Comparison of ENCODE assay signal across 29 cellular contexts in the genomic region with DNA sequence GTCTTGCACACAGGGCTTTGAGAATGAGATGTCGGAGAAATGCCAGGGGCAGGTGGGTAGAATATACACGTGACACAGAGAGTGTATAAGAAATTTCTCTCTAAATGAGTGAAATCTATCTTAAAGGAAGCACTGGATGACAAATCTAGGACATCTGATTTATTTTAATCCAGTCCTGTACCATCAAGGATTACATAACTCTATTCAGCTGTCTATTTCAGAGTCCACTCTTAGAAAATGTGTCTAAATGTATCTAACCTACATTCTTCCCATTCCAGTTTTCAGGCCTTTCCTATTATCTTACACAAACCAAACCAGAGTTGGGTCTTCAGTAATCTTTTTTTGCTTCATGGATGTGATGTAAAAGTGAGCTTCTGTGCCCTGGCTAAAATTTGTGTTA.
"Had no signal": no experiment of that assay in that cellular context is flagged by ENCODE, and none has a peak within 500 bp of the region (broad histone marks: within the 10 kb centered on the region; RNA-seq: fewer than 3 reads in every experiment).

No MANE protein-coding gene starts in this region.

- H3K4me1 Mint-ChIP-seq: endodermal cell had no signal

- H3K27me3 Mint-ChIP-seq: dendritic cell treated with granulocyte-macrophage colony-stimulating factor and Interleukin-4, amounts not matched to agents 40 ng/mL and 50 ng/mL, for 4 days; effector memory CD8-positive, alpha-beta T cell had no signal

- FAIRE-seq: colon, endometrium, endothelial cell of umbilical vein, frontal cortex had no signal

- H3K9me3 ChIP-seq: colonic mucosa, esophagus muscularis mucosa, esophagus squamous epithelium, gastrocnemius medialis, gastroesophageal sphincter, heart left ventricle had no signal

- ATAC-seq: effector memory CD8-positive, alpha-beta T cell; esophagus mucosa; foreskin keratinocyte; gastrocnemius medialis; gastroesophageal sphincter; heart left ventricle; heart right ventricle had no signal

- H3K4me3 Mint-ChIP-seq: dendritic cell treated with granulocyte-macrophage colony-stimulating factor and Interleukin-4, amounts not matched to agents 40 ng/mL and 50 ng/mL, for 4 days; effector memory CD8-positive, alpha-beta T cell; endodermal cell had no signal

- H3K36me3 ChIP-seq: colonic mucosa, esophagus muscularis mucosa, esophagus squamous epithelium, gastrocnemius medialis, gastroesophageal sphincter, heart left ventricle, heart right ventricle had no signal

- H3K4me3 ChIP-seq: colonic mucosa, coronary artery, dorsolateral prefrontal cortex, esophagus muscularis mucosa, esophagus squamous epithelium, gastrocnemius medialis, gastroesophageal sphincter, heart left ventricle, heart right ventricle had no signal

- H3K27me3 ChIP-seq: colonic mucosa, dorsolateral prefrontal cortex, esophagus muscularis mucosa, esophagus squamous epithelium, foreskin keratinocyte, gastrocnemius medialis, gastroesophageal sphincter, heart left ventricle had no signal

- H3K9me3 Mint-ChIP-seq: dendritic cell treated with granulocyte-macrophage colony-stimulating factor and Interleukin-4, amounts not matched to agents 40 ng/mL and 50 ng/mL, for 4 days; endodermal cell had no signal

- H3K27ac ChIP-seq: colonic mucosa, coronary artery, epithelial cell of prostate, esophagus muscularis mucosa, esophagus squamous epithelium, foreskin keratinocyte, gastrocnemius medialis, gastroesophageal sphincter, heart left ventricle, heart right ventricle had no signal

- H3K4me1 ChIP-seq: colonic mucosa, esophagus muscularis mucosa, esophagus squamous epithelium, foreskin keratinocyte, gastrocnemius medialis, gastroesophageal sphincter, heart left ventricle, heart right ventricle had no signal

- DNase-seq: colonic mucosa; cortex of kidney; dermis blood vessel endothelial cell; dorsolateral prefrontal cortex; effector CD4-positive, alpha-beta T cell; effector CD8-positive, alpha-beta T cell; effector memory CD4-positive, alpha-beta T cell; effector memory CD8-positive, alpha-beta T cell; endodermal cell; erythroblast; esophagus squamous epithelium; foreskin fibroblast; foreskin keratinocyte; foreskin melanocyte; gastrocnemius medialis; glutamatergic neuron; head of caudate nucleus; heart left ventricle; heart right ventricle had no signal

- H3K27ac Mint-ChIP-seq: dendritic cell treated with granulocyte-macrophage colony-stimulating factor and Interleukin-4, amounts not matched to agents 40 ng/mL and 50 ng/mL, for 4 days; effector memory CD8-positive, alpha-beta T cell; endodermal cell had no signal
